Comparison of ENCODE assay signal across 1 cellular context in genomic region chr3:136247855-136248254, GRCh38.
TF ChIP-seq lines count a peak whose summit lies in the region.

No MANE protein-coding gene starts in this region.

TF ChIP-seq in H1, 55 proteins besides CTCF, POLR2A, EP300 and RAD21:
- TF ChIP-seq RXRA (IDR thresholded peaks at IDR 0.05; ENCODE audit: insufficient read depth, low read depth, low read length) (no peak), RFX5 (IDR thresholded peaks at IDR 0.05; ENCODE audit: borderline replicate concordance, low read depth, low read length) (no peak), ATF3 (IDR thresholded peaks at IDR 0.05; ENCODE audit: insufficient read depth, low read depth, low read length) (no peak), E2F6 (IDR thresholded peaks at IDR 0.05) (no peak), BRCA1 (IDR thresholded peaks at IDR 0.05; ENCODE audit: low read depth, low read length) (no peak), EZH2 (IDR thresholded peaks at IDR 0.05; ENCODE audit: low read depth, low read length, severe bottlenecking) (no peak), CHD2 (IDR thresholded peaks at IDR 0.05; ENCODE audit: low read length) (no peak), PHF8 (conservative IDR thresholded peaks at IDR 0.05; ENCODE audit: low read depth, low read length) (no peak), SUZ12 (IDR thresholded peaks at IDR 0.05; ENCODE audit: low read length) (no peak), SAP30 (IDR thresholded peaks at IDR 0.05; ENCODE audit: insufficient read depth, insufficient replicate concordance, low read length) (no peak), TBP (IDR thresholded peaks at IDR 0.05; ENCODE audit: low read depth, low read length) (no peak), POLR2AphosphoS5 (IDR thresholded peaks at IDR 0.05; ENCODE audit: low read depth, low read length) (no peak), HDAC6 (IDR thresholded peaks at IDR 0.05; ENCODE audit: low read depth, low read length) (no peak), RNF2 (IDR thresholded peaks at IDR 0.05; ENCODE audit: borderline replicate concordance, low read depth, low read length, missing control alignments, poor library complexity, severe bottlenecking) (no peak), EGR1 (IDR thresholded peaks at IDR 0.05; ENCODE audit: borderline replicate concordance, low read depth, low read length) (no peak)
